Comparison of ENCODE assay signal across 8 cellular contexts in genomic region chr13:29847501-29847983, GRCh38. TPM values are rescaled to one million over a fixed set of nuclear protein-coding genes. Genes with fewer than 3 reads are reported as not detected.
A peak's percentile ranks its signal among the peaks of the same experiment; 100 is the strongest.
DNase-seq lines count a peak whose midpoint lies in the region; ATAC-seq and TF ChIP-seq lines count a peak whose summit lies in the region.

No MANE protein-coding gene starts in this region.

- peak overlapping the region; percentile 96 to 99 for H3K27ac Mint-ChIP-seq in effector memory CD8-positive, alpha-beta T cell
- peak overlapping the region in 5 of 6 donors; percentile 52 to 98 (median 67) for H3K27ac Mint-ChIP-seq in naive B cell

- H3K9me3 ChIP-seq in right atrium auricular region, result no peaks in the 10 kb centered on the region

- no peaks in the 10 kb centered on the region for H3K9me3 Mint-ChIP-seq in effector memory CD8-positive, alpha-beta T cell
- no peaks in the 10 kb centered on the region for H3K9me3 Mint-ChIP-seq in naive B cell

- intact Hi-C loops in Right ventricle myocardium inferior (cut with DNase I), result loop anchor here (5.0 to 10.0 kb wide), 2 partner anchors 75 to 343 kb away; no protein-coding TSS in a partner anchor

- DNase-seq in right atrium auricular region (ENCODE audit: low spot score) (no peak), Right ventricle myocardium inferior (ENCODE audit: missing footprints) (no peak), SHP77 treated with DMSO at 0.1 percent for 48 hours (lab: John Stamatoyannopoulos, UW) (peak; percentile 55), naive B cell (no peak), dedifferentiated amniotic fluid mesenchymal stem cell (ENCODE audit: extremely low spot score) (no peak), NCI-H2171 (lab: John Stamatoyannopoulos, UW) (no peak), NK-92 (lab: John Stamatoyannopoulos, UW; ENCODE audit: unreplicated experiment) (no peak)
- peak in 1 of 3 experiments; percentile 7 for DNase-seq in effector memory CD8-positive, alpha-beta T cell

- peak overlapping the region; percentile 79 to 97 for H3K4me3 ChIP-seq in right atrium auricular region

- no peaks in the 10 kb centered on the region for H3K27me3 ChIP-seq in right atrium auricular region

- H3K27me3 Mint-ChIP-seq in effector memory CD8-positive, alpha-beta T cell, result no peaks in the 10 kb centered on the region
- no peaks in the 10 kb centered on the region for H3K27me3 Mint-ChIP-seq in naive B cell

- no peak for TF ChIP-seq CTCF in right atrium auricular region (IDR thresholded peaks at IDR 0.05)

- ATAC-seq in Right ventricle myocardium inferior (no peak), naive B cell (ENCODE audit: low read depth in 2 of 2) (no peak)
- ATAC-seq in effector memory CD8-positive, alpha-beta T cell (replicated peaks), result no peak

- peak overlapping the region; percentile 87 to 93 for H3K4me3 Mint-ChIP-seq in effector memory CD8-positive, alpha-beta T cell
- peak overlapping the region; percentile 92 to 97 (median 94) for H3K4me3 Mint-ChIP-seq in naive B cell

- no peaks in the 10 kb centered on the region for H3K36me3 ChIP-seq in right atrium auricular region

- peaks cover 33 to 44% of the 10 kb centered on the region in 2 donors for H3K4me1 Mint-ChIP-seq in effector memory CD8-positive, alpha-beta T cell (ENCODE audit: low read depth in 2 of 2)
- peaks cover 43 to 50% (median 45%) of the 10 kb centered on the region in 3 donors for H3K4me1 Mint-ChIP-seq in naive B cell

- H3K4me1 ChIP-seq in right atrium auricular region, result peaks cover 0 to 25% of the 10 kb centered on the region in 2 donors

- H3K27ac ChIP-seq in right atrium auricular region, result peak overlapping the region; percentile 78 to 100

- H3K36me3 Mint-ChIP-seq in effector memory CD8-positive, alpha-beta T cell (ENCODE audit: insufficient read depth), result peaks cover 26% of the 10 kb centered on the region
- peaks cover 0 to 8% of the 10 kb centered on the region in 2 donors for H3K36me3 Mint-ChIP-seq in naive B cell

RNA-seq across cellular contexts. Expression of gene UBL3, which starts 2.9 kb away (rescaled TPM):
- total RNA-seq in right atrium auricular region, result 10 to 100 TPM; 20.4 to 26.4 TPM
- total RNA-seq in Right ventricle myocardium inferior, result 22.3 TPM
- 10 to 100 TPM; 23.1 to 33.3 (median 30.5) TPM for polyA plus RNA-seq in naive B cell (ENCODE audit: low read depth in 6 of 6)
